In genomic region chr20:32521780-32522524, GRCh38 we compare ENCODE assay signal across 9 cellular contexts.
DNase-seq lines count a peak whose midpoint lies in the region; ATAC-seq, FAIRE-seq and TF ChIP-seq lines count a peak whose summit lies in the region.
"Had no signal": no experiment of that assay in that cellular context is flagged by ENCODE, and none has a peak within 500 bp of the region (broad histone marks: within the 10 kb centered on the region; RNA-seq: fewer than 3 reads in every experiment).

No MANE protein-coding gene starts in this region.

- POLR2A ChIA-PET in A549 (lab: Yijun Ruan, JAX), result no interaction called here

- DNase-seq in A549 (ENCODE audit: low read depth in 1 of 2, low spot score in 1 of 2) (peak; percentile 51 to 79), GM12892 (ENCODE audit: insufficient read length) (peak; percentile 67), NCI-H1930 (lab: John Stamatoyannopoulos, UW) (peak; percentile 38 to 64), mammary epithelial cell (no peak), islet precursor cell (peak; percentile 92), T1000 (lab: John Stamatoyannopoulos, UW) (no peak)
- DNase-seq in stimulated activated CD4-positive, alpha-beta T cell treated with anti-CD3 and anti-CD28 coated beads, Interleukin-2, amount 100 ng/mL, for 48 hours, result peak; percentile 66 to 71

- intact Hi-C loops in mammary epithelial cell (cut with micrococcal nuclease), result loop anchor here (1.0 to 5.0 kb wide), 2 partner anchors 131 to 255 kb away; no protein-coding TSS in a partner anchor

- no peaks in the 10 kb centered on the region for H3K27me3 ChIP-seq in mammary epithelial cell (ENCODE audit: insufficient read depth, low read length)

- H3K27ac ChIP-seq in A549 (no peak overlapping the region), mammary epithelial cell (ENCODE audit: insufficient read depth, low read depth, low read length) (no peak overlapping the region)

- no peak overlapping the region for H3K4me3 ChIP-seq in A549
- H3K4me3 ChIP-seq in WI38 (ENCODE audit: low read depth, low read length), result no peak overlapping the region
- H3K4me3 ChIP-seq in mammary epithelial cell (replicated peaks in 1 of 3; ENCODE audit: insufficient read depth in 1 of 3, low read depth in 2 of 3, low read length in 3 of 3), result no peak overlapping the region
- H3K4me3 ChIP-seq: skin epidermis had no signal

- ATAC-seq in A549, result peak; percentile 87 to 96

- CTCF ChIA-PET in A549 (lab: Yijun Ruan, JAX), result interaction anchor here (0.7 to 27.6 kb wide), 53 partner anchors 9 to 268 kb away, joined by 3 to 670 read pairs (median 5); partner anchors contain the start of gene C20orf203
- CTCF ChIA-PET in mammary epithelial cell (lab: Charles Lee; ENCODE audit: low non-redundant PET), result interaction anchor here (1.2 kb wide), 1 partner anchor 131 kb away, joined by 6 read pairs; no protein-coding TSS in a partner anchor

- TF ChIP-seq CTCF in A549 (IDR thresholded peaks at IDR 0.05) (peak; percentile 93), WI38 (IDR thresholded peaks at IDR 0.05; ENCODE audit: low read depth, low read length) (peak; percentile 80), mammary epithelial cell (conservative IDR thresholded peaks at IDR 0.05 in 1 of 2, IDR thresholded peaks at IDR 0.05 in 1 of 2; ENCODE audit: extremely low read depth in 1 of 2, insufficient read depth in 1 of 2, low read depth in 1 of 2, low read length in 2 of 2) (peak; percentile 78 to 87)

- H3K4me2 ChIP-seq in A549 (peak overlapping the region; percentile 44; the same call in 2 of the 3 replicates), mammary epithelial cell (ENCODE audit: insufficient read depth, low read depth, low read length) (no peak overlapping the region)

- 16% methylated on average over 14 of the region's 15 CpGs for WGBS in A549 (ENCODE audit: missing lambda C conversion rate)
- WGBS in mammary epithelial cell (ENCODE audit: low coverage, missing lambda C conversion rate), result 23% methylated on average over 12 of the region's 15 CpGs

- no peaks in the 10 kb centered on the region for H3K36me3 ChIP-seq in mammary epithelial cell (ENCODE audit: insufficient read depth, low read length)

- no peaks in the 10 kb centered on the region for H3K4me1 ChIP-seq in A549
- peaks cover 9% of the 10 kb centered on the region for H3K4me1 ChIP-seq in mammary epithelial cell (ENCODE audit: insufficient read depth, low read length)

- no peak overlapping the region for H3K9ac ChIP-seq in mammary epithelial cell (ENCODE audit: insufficient read depth, low read length)

- H4K20me1 ChIP-seq in mammary epithelial cell (ENCODE audit: insufficient read depth, low read length), result no peaks in the 10 kb centered on the region

- no TSS peak for BruUV-seq in mammary epithelial cell (replicated peaks; lab: Mats Ljungman, UMichigan)

- dilution Hi-C loops in mammary epithelial cell (cut with HindIII; ENCODE audit: low sequenced_read_pairs), result loop anchor here (10.0 kb wide), 1 partner anchor 263 kb away; no protein-coding TSS in a partner anchor

- TF ChIP-seq POLR2A in A549 (IDR thresholded peaks at IDR 0.05; ENCODE audit: low read length), result no peak
- TF ChIP-seq POLR2A in GM12892 (IDR thresholded peaks at IDR 0.05; ENCODE audit: low read depth, low read length), result no peak

- peak; percentile 97 to 98 for TF ChIP-seq RAD21 in A549 (conservative IDR thresholded peaks at IDR 0.05 in 1 of 2, IDR thresholded peaks at IDR 0.05 in 1 of 2)

- no peak overlapping the region for H2AFZ ChIP-seq in mammary epithelial cell (ENCODE audit: low read depth, low read length)

- in situ Hi-C loops in mammary epithelial cell (cut with MboI; ENCODE audit: low sequenced_read_pairs in 2 of 2), result no loop called here

- H3K9me3 ChIP-seq in A549 (no peaks in the 10 kb centered on the region), mammary epithelial cell (replicated peaks; ENCODE audit: insufficient read depth, low read length) (no peaks in the 10 kb centered on the region)

- no peak for TF ChIP-seq EP300 in A549 (IDR thresholded peaks at IDR 0.05)

- FAIRE-seq in A549 (lab: Jason Lieb, UNC) (no peak), GM12892 (lab: Jason Lieb, UNC) (peak; percentile 76)

- H3K79me2 ChIP-seq in mammary epithelial cell (ENCODE audit: insufficient read depth, low read length), result no peaks in the 10 kb centered on the region

TF ChIP-seq in A549, 52 proteins besides CTCF, POLR2A, EP300 and RAD21 (continues in another document):
- TF ChIP-seq PHF8 (IDR thresholded peaks at IDR 0.05; ENCODE audit: borderline replicate concordance, low read depth), result no peak
- no peak for TF ChIP-seq EHMT2 (IDR thresholded peaks at IDR 0.05; ENCODE audit: low read depth)
- no peak for TF ChIP-seq FOXS1 (CRISPR knock-in tag; IDR thresholded peaks at IDR 0.05)
- no peak for TF ChIP-seq POLR2AphosphoS2 (conservative IDR thresholded peaks at IDR 0.05; ENCODE audit: low read length)
- no peak for TF ChIP-seq HOXB13 (CRISPR knock-in tag; IDR thresholded peaks at IDR 0.05; ENCODE audit: low read depth)
- TF ChIP-seq NFE2L2 (conservative IDR thresholded peaks at IDR 0.05; ENCODE audit: low read length), result no peak
- no peak for TF ChIP-seq ESRRA (IDR thresholded peaks at IDR 0.05; ENCODE audit: borderline replicate concordance, low read length)
- TF ChIP-seq, protein P1, sequence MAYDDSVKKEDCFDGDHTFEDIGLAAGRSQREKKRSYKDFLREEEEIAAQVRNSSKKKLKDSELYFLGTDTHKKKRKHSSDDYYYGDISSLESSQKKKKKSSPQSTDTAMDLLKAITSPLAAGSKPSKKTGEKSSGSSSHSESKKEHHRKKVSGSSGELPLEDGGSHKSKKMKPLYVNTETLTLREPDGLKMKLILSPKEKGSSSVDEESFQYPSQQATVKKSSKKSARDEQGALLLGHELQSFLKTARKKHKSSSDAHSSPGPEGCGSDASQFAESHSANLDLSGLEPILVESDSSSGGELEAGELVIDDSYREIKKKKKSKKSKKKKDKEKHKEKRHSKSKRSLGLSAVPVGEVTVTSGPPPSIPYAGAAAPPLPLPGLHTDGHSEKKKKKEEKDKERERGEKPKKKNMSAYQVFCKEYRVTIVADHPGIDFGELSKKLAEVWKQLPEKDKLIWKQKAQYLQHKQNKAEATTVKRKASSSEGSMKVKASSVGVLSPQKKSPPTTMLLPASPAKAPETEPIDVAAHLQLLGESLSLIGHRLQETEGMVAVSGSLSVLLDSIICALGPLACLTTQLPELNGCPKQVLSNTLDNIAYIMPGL (CRISPR knock-in tag; IDR thresholded peaks at IDR 0.05; ENCODE audit: borderline replicate concordance), result no peak
- TF ChIP-seq SMC3 (IDR thresholded peaks at IDR 0.05), result peak; percentile 98
- TF ChIP-seq CBX2 (IDR thresholded peaks at IDR 0.05; ENCODE audit: borderline replicate concordance, low read depth), result no peak
- no peak for TF ChIP-seq REST (IDR thresholded peaks at IDR 0.05)
- TF ChIP-seq, protein P2, sequence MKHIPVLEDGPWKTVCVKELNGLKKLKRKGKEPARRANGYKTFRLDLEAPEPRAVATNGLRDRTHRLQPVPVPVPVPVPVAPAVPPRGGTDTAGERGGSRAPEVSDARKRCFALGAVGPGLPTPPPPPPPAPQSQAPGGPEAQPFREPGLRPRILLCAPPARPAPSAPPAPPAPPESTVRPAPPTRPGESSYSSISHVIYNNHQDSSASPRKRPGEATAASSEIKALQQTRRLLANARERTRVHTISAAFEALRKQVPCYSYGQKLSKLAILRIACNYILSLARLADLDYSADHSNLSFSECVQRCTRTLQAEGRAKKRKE (CRISPR knock-in tag; IDR thresholded peaks at IDR 0.05; ENCODE audit: low read depth), result no peak
- TF ChIP-seq MAX (IDR thresholded peaks at IDR 0.05), result peak; percentile 39; the same call in 1 of the 2 replicates
- no peak for TF ChIP-seq NPAS2 (CRISPR knock-in tag; IDR thresholded peaks at IDR 0.05; ENCODE audit: borderline replicate concordance)
- no peak for TF ChIP-seq EHF (CRISPR knock-in tag; IDR thresholded peaks at IDR 0.05)
- TF ChIP-seq MYC (IDR thresholded peaks at IDR 0.05; ENCODE audit: borderline replicate concordance, low read length), result peak; percentile 69; the same call in 1 of the 2 replicates
- no peak for TF ChIP-seq FOSB (CRISPR knock-in tag; IDR thresholded peaks at IDR 0.05)
- no peak for TF ChIP-seq RCOR1 (IDR thresholded peaks at IDR 0.05; ENCODE audit: low read depth, low read length)
- no peak for TF ChIP-seq BHLHE40 (IDR thresholded peaks at IDR 0.05; ENCODE audit: low read depth, low read length)
- TF ChIP-seq HEYL (CRISPR knock-in tag; IDR thresholded peaks at IDR 0.05), result no peak

Comparison
In these comparisons a context has a peak if more than half of its experiments do, and no peak if none do; other contexts are left out.
1. DNase-seq: peak in A549 (2 of 2), GM12892 (single experiment), NCI-H1930 (2 of 2), islet precursor cell (single experiment) and stimulated activated CD4-positive, alpha-beta T cell treated with anti-CD3 and anti-CD28 coated beads, Interleukin-2, amount 100 ng/mL, for 48 hours (2 of 2); none in mammary epithelial cell (single experiment) and T1000 (single experiment).
2. Peak in every context shown above with its lines, with median percentiles within 50 percentile points of each other: CTCF ChIP-seq.